In genomic region chr4:108168213-108168671, GRCh38 we compare ENCODE assay signal across 8 cellular contexts. TPM values are rescaled to one million over a fixed set of nuclear protein-coding genes. Genes with fewer than 3 reads are reported as not detected.
DNase-seq lines count a peak whose midpoint lies in the region; ATAC-seq, FAIRE-seq and TF ChIP-seq lines count a peak whose summit lies in the region.

No MANE protein-coding gene starts in this region.

- DNase-seq in activated T-cell treated with anti-CD3 and anti-CD28 coated beads, Interleukin-2, amount 50 U/mL, for 4 hours, result peak; percentile 30
- DNase-seq in activated T-cell treated with anti-CD3 and anti-CD28 coated beads, Interleukin-2, amount 50 U/mL, for 48 hours, result no peak
- DNase-seq in T-helper 9 cell (peak; percentile 7), fibroblast of villous mesenchyme (ENCODE audit: low read depth) (peak; percentile 27), GM12891 (ENCODE audit: insufficient read length, low spot score) (no peak), Ammon's horn (ENCODE audit: low spot score) (no peak)
- no peak for DNase-seq in stimulated activated CD4-positive, alpha-beta T cell treated with anti-CD3 and anti-CD28 coated beads, Interleukin-4, amount 100 ng/mL, for 24 hours

- no peak for TF ChIP-seq POLR2A in GM12891 (IDR thresholded peaks at IDR 0.05; ENCODE audit: low read depth, low read length)

- H3K27me3 Mint-ChIP-seq in activated T-cell treated with anti-CD3 and anti-CD28 coated beads, Interleukin-2, amount 50 U/mL, for 4 hours (ENCODE audit: low read depth), result peaks cover 18% of the 10 kb centered on the region

- peak overlapping the region in 1 of 3 donors; percentile 41 for H3K9ac ChIP-seq in skeletal muscle tissue (ENCODE audit: low read depth in 1 of 3, low read length in 3 of 3)

- H3K36me3 ChIP-seq in skeletal muscle tissue (ENCODE audit: control insufficient read depth in 3 of 3, insufficient read depth in 3 of 3, low read length in 3 of 3), result no peaks in the 10 kb centered on the region

- TF ChIP-seq CTCF in fibroblast of villous mesenchyme (IDR thresholded peaks at IDR 0.05; ENCODE audit: insufficient read depth, low read depth, low read length), result no peak

- H3K9me3 Mint-ChIP-seq in activated T-cell treated with anti-CD3 and anti-CD28 coated beads, Interleukin-2, amount 50 U/mL, for 4 hours, result no peaks in the 10 kb centered on the region

- FAIRE-seq in GM12891 (lab: Jason Lieb, UNC), result no peak

- peak overlapping the region; percentile 89 for H3K4me3 Mint-ChIP-seq in activated T-cell treated with anti-CD3 and anti-CD28 coated beads, Interleukin-2, amount 50 U/mL, for 4 hours

- no peaks in the 10 kb centered on the region for H3K9me3 ChIP-seq in skeletal muscle tissue (ENCODE audit: control insufficient read depth in 3 of 3, low read length in 3 of 3)

- no peak overlapping the region for H3K27ac ChIP-seq in skeletal muscle tissue (ENCODE audit: low read depth, low read length)

- H3K4me3 ChIP-seq in fibroblast of villous mesenchyme (ENCODE audit: low read depth, low read length) (peak overlapping the region; percentile 57), skeletal muscle tissue (ENCODE audit: low read length in 3 of 3) (peak overlapping the region; percentile 56 to 72 (median 72))

- peaks cover 77 to 84% (median 81%) of the 10 kb centered on the region in 3 donors for H3K27me3 ChIP-seq in skeletal muscle tissue (ENCODE audit: control insufficient read depth in 3 of 3, insufficient read depth in 3 of 3, low read length in 3 of 3)

- peaks cover 26 to 42% (median 30%) of the 10 kb centered on the region in 3 donors for H3K4me1 ChIP-seq in skeletal muscle tissue (ENCODE audit: control insufficient read depth in 3 of 3, insufficient read depth in 3 of 3, low read length in 3 of 3)

- peaks cover 36% of the 10 kb centered on the region for H3K4me1 Mint-ChIP-seq in activated T-cell treated with anti-CD3 and anti-CD28 coated beads, Interleukin-2, amount 50 U/mL, for 4 hours (ENCODE audit: low read depth)

- H3K36me3 Mint-ChIP-seq in activated T-cell treated with anti-CD3 and anti-CD28 coated beads, Interleukin-2, amount 50 U/mL, for 4 hours (ENCODE audit: insufficient read depth), result peaks cover 4% of the 10 kb centered on the region

- ATAC-seq in activated T-cell treated with anti-CD3 and anti-CD28 coated beads, Interleukin-2, amount 50 U/mL, for 4 hours, result peak; percentile 1 to 5

TF ChIP-seq in GM12891, 5 proteins besides CTCF, POLR2A, EP300 and RAD21:
- no peak for TF ChIP-seq TAF1 (IDR thresholded peaks at IDR 0.05; ENCODE audit: low read depth, low read length)
- no peak for TF ChIP-seq POLR2AphosphoS5 (IDR thresholded peaks at IDR 0.05; ENCODE audit: low read depth, low read length)
- TF ChIP-seq PAX5 (IDR thresholded peaks at IDR 0.05; ENCODE audit: insufficient read depth, low read length, severe bottlenecking), result no peak
- TF ChIP-seq POU2F2 (IDR thresholded peaks at IDR 0.05; ENCODE audit: low read depth, low read length), result no peak
- no peak for TF ChIP-seq SPI1 (IDR thresholded peaks at IDR 0.05; ENCODE audit: low read depth, low read length)

RNA-seq across cellular contexts. Expression of gene LEF1, which starts 0.5 kb away (rescaled TPM):
- 100 to 1,000 TPM; 140 to 165 (median 148) TPM for total RNA-seq in activated T-cell treated with anti-CD3 and anti-CD28 coated beads, Interleukin-2, amount 50 U/mL, for 4 hours
- total RNA-seq in fibroblast of villous mesenchyme, result under 0.01 and 1.6 TPM in 2 replicates
- total RNA-seq in skeletal muscle tissue, result 4.7 TPM
- polyA plus RNA-seq in GM12891 (2012; ENCODE audit: low read depth, missing spikeins), result 1.4 TPM

Comparison
In these comparisons a context has a peak if more than half of its experiments do, and no peak if none do; other contexts are left out.
1. DNase-seq: peak in activated T-cell treated with anti-CD3 and anti-CD28 coated beads, Interleukin-2, amount 50 U/mL, for 4 hours (single experiment), T-helper 9 cell (single experiment) and fibroblast of villous mesenchyme (single experiment); none in activated T-cell treated with anti-CD3 and anti-CD28 coated beads, Interleukin-2, amount 50 U/mL, for 48 hours (0 of 2), stimulated activated CD4-positive, alpha-beta T cell treated with anti-CD3 and anti-CD28 coated beads, Interleukin-4, amount 100 ng/mL, for 24 hours (single experiment), GM12891 (single experiment) and Ammon's horn (single experiment).
2. RNA of gene LEF1, which starts 0.5 kb away (total RNA-seq): 140 to 165 TPM in activated T-cell treated with anti-CD3 and anti-CD28 coated beads, Interleukin-2, amount 50 U/mL, for 4 hours; 4.7 TPM in skeletal muscle tissue (single experiment) and under 0.01 to 1.6 TPM in fibroblast of villous mesenchyme; every median in the first group is over 10 times any median in the second.